ENCODE assay signal across 17 cellular contexts in the genomic region with DNA sequence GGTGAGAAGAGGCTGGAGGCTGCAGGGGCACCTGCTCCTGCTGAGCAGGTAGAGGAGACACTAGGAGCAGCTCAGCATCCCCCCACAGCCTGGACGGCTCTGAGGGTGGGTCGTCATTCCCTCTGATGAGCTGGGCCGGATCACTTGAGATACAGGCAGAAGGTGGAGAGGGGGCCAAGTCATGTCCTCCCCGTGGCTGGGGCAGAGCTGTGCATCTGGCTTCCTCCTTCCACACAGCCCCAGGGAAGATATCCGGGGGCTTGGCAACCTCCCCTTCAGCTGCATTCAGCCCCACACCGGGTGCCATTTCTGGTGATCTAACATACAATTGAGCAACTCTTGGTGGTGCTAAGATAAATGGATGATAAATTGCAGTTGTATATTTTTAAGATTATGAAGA.
DNase-seq lines count a peak whose midpoint lies in the region; ATAC-seq lines count a peak whose summit lies in the region.
"Had no signal": no experiment of that assay in that cellular context is flagged by ENCODE, and none has a peak within 500 bp of the region (broad histone marks: within the 10 kb centered on the region; RNA-seq: fewer than 3 reads in every experiment).

No MANE protein-coding gene starts in this region.

- peak overlapping the region; percentile 87 for H3K4me2 ChIP-seq in BLaER1

- peak; percentile 26 to 33 for ATAC-seq in activated CD4-positive, CD25-positive, alpha-beta regulatory T cell treated with anti-CD3 and anti-CD28 coated beads, Interleukin-2, amount 50 U/mL, for 24 hours
- no peak for ATAC-seq in effector memory CD8-positive, alpha-beta T cell (replicated peaks)
- no peak for ATAC-seq in HG03097 (IDR thresholded peaks at IDR 0.05; ENCODE audit: low FRiP score, unreplicated experiment)
- ATAC-seq: esophagus mucosa, gastroesophageal sphincter, HCT116, Panc1, upper lobe of right lung had no signal

- peak overlapping the region; percentile 64 for H3K9ac ChIP-seq in BLaER1

- H3K4me1 Mint-ChIP-seq in effector memory CD8-positive, alpha-beta T cell (ENCODE audit: low read depth in 2 of 2): peaks cover 25 to 27% of the 10 kb centered on the region in 2 donors

- H4K20me1 ChIP-seq in BLaER1: peaks cover 55% of the 10 kb centered on the region

- H3K9me3 Mint-ChIP-seq in effector memory CD8-positive, alpha-beta T cell: no peaks in the 10 kb centered on the region

- H3K4me1 ChIP-seq in BLaER1: peaks cover 87% of the 10 kb centered on the region

- H3K27me3 ChIP-seq in BLaER1: no peaks in the 10 kb centered on the region
- H3K27me3 ChIP-seq: gastroesophageal sphincter, upper lobe of right lung had no signal

- peaks cover 58% of the 10 kb centered on the region for H3K36me3 ChIP-seq in BLaER1
- H3K36me3 ChIP-seq in KOPT-K1 (ENCODE audit: insufficient read depth, low read length): peaks cover 48% of the 10 kb centered on the region
- H3K36me3 ChIP-seq: gastroesophageal sphincter, upper lobe of right lung had no signal

- no peak for DNase-seq in activated CD4-positive, CD25-positive, alpha-beta regulatory T cell treated with anti-CD3 and anti-CD28 coated beads, Interleukin-2, amount 50 U/mL, for 72 hours
- DNase-seq in effector memory CD8-positive, alpha-beta T cell: no peak
- no peak for DNase-seq in nucleus accumbens (lab: John Stamatoyannopoulos, UW)
- DNase-seq in NCI-H1436 (lab: John Stamatoyannopoulos, UW): no peak
- DNase-seq: activated CD4-positive, alpha-beta T cell treated with anti-CD3 and anti-CD28 coated beads for 4 hours; DMS 273 treated with DMSO at 0.1 percent for 48 hours; NCI-H1436 treated with DMSO at 0.1 percent for 48 hours; upper lobe of right lung had no signal

- H3K9me3 ChIP-seq in BLaER1 (peaks cover 31% of the 10 kb centered on the region), KOPT-K1 (ENCODE audit: insufficient read depth, low read length, poor library complexity, severe bottlenecking) (no peaks in the 10 kb centered on the region)
- H3K9me3 ChIP-seq: upper lobe of right lung had no signal

- 0 out of 2 replicates have a peak overlapping the region, but pooled peaks have one; percentile 20 for H3K4me3 ChIP-seq in BLaER1
- H3K4me3 ChIP-seq: gastroesophageal sphincter, upper lobe of right lung had no signal

- H3K27me3 Mint-ChIP-seq in effector memory CD8-positive, alpha-beta T cell: peaks cover 10 to 14% of the 10 kb centered on the region in 2 donors

- H3K4me3 Mint-ChIP-seq in effector memory CD8-positive, alpha-beta T cell: peak overlapping the region in 1 of 2 donors; percentile 22
- H3K4me3 Mint-ChIP-seq: nephron had no signal

- no peaks in the 10 kb centered on the region for H3K36me3 Mint-ChIP-seq in effector memory CD8-positive, alpha-beta T cell (ENCODE audit: insufficient read depth)

- H3K27ac Mint-ChIP-seq in effector memory CD8-positive, alpha-beta T cell: peak overlapping the region; percentile 29 to 50

- H3K27ac ChIP-seq in BLaER1 (peak overlapping the region; percentile 75), KOPT-K1 (ENCODE audit: low read depth, low read length, poor library complexity, severe bottlenecking) (peak overlapping the region; percentile 98)
- H3K27ac ChIP-seq: gastroesophageal sphincter, upper lobe of right lung had no signal

Comparison
In these comparisons a context has a peak if more than half of its experiments do, and no peak if none do; other contexts are left out.
1. ATAC-seq: peak in activated CD4-positive, CD25-positive, alpha-beta regulatory T cell treated with anti-CD3 and anti-CD28 coated beads, Interleukin-2, amount 50 U/mL, for 24 hours (2 of 2); none in effector memory CD8-positive, alpha-beta T cell (single experiment) and HG03097 (single experiment).